Comparison of ENCODE assay signal across 7 cellular contexts in the genomic region with DNA sequence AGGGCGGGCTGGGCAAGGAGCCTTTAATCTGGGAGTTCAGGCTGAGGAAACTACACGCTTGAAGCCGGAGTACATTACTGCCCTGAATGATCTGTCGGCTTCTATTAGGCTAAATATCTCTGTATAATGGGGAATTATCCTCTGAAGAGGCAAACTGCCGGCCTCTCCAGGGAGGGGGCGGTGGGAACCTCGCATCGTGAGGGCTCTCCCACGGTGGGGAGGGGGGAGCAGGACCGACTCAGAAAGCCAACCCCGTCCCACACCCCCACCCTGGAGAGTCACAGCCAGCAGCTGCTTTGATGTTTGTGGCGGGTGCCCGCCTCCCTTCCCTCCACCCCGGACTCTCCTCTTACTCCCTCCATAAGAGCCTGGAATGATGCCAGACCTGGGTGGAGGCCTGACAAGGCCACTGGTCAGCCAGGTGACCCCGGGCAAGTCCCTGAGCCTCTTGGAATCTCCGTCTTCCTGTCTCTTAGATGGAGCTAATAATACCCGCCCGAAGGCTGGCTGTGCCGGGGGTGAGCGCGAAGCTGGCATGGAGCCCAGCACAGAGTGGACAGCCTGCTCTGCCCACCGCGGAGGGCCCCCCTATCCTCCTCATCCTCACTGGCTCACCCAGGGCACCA.
"Had no signal": no experiment of that assay in that cellular context is flagged by ENCODE, and none has a peak within 500 bp of the region (broad histone marks: within the 10 kb centered on the region; RNA-seq: fewer than 3 reads in every experiment).

No MANE protein-coding gene starts in this region.

- DNase-seq: activated CD4-positive, alpha-beta memory T cell treated with anti-CD3 and anti-CD28 coated beads, Interleukin-2, amount 10 ng/mL, durations not matched to agents 7 days and 5 days; activated gamma-delta T cell; activated T-cell treated with anti-CD3 and anti-CD28 coated beads, Interleukin-2, amount 50 U/mL, for 48 hours; glutamatergic neuron; left colon; natural killer cell; right lobe of liver had no signal
